In genomic region chr5:151775025-151775606, GRCh38 we compare ENCODE assay signal across 10 cellular contexts. TPM values are rescaled to one million over a fixed set of nuclear protein-coding genes. Genes with fewer than 3 reads are reported as not detected.
DNase-seq lines count a peak whose midpoint lies in the region; TF ChIP-seq lines count a peak whose summit lies in the region.
"Had no signal": no experiment of that assay in that cellular context is flagged by ENCODE, and none has a peak within 500 bp of the region (broad histone marks: within the 10 kb centered on the region; RNA-seq: fewer than 3 reads in every experiment).

No MANE protein-coding gene starts in this region.

- H3K4me1 Mint-ChIP-seq in T-helper 2 cell treated with Interferon-gamma antibody and Interleukin-4, amounts not matched to agents 5 μg/mL and 100 μg/mL, for 36 hours (ENCODE audit: low read depth), result peaks cover 51% of the 10 kb centered on the region
- H3K4me1 Mint-ChIP-seq in endodermal cell, result peaks cover 61% of the 10 kb centered on the region

- no peaks in the 10 kb centered on the region for H3K9me3 ChIP-seq in endodermal cell (ENCODE audit: control insufficient read depth, low read length)
- no peaks in the 10 kb centered on the region for H3K9me3 ChIP-seq in sigmoid colon

- H3K27ac ChIP-seq in endodermal cell (ENCODE audit: low read depth, low read length) (no peak overlapping the region), sigmoid colon (peak overlapping the region in 3 of 4 donors; percentile 92 to 98 (median 95))

- no peak for DNase-seq in T-helper 2 cell treated with Interferon-gamma antibody and Interleukin-4, amounts not matched to agents 5 μg/mL and 100 μg/mL, for 36 hours (ENCODE audit: low spot score)
- DNase-seq in T-helper 2 cell (no peak), NCI-H82 treated with DMSO at 0.1 percent for 48 hours (lab: John Stamatoyannopoulos, UW; ENCODE audit: unreplicated experiment) (peak; percentile 46), endodermal cell (no peak), sigmoid colon (no peak), NCI-H187 treated with DMSO at 0.1 percent for 48 hours (lab: John Stamatoyannopoulos, UW) (no peak), anterior cingulate cortex (lab: John Stamatoyannopoulos, UW) (no peak), SIG-M5 (lab: John Stamatoyannopoulos, UW) (no peak)
- DNase-seq: GOT3, SHP77 treated with DMSO at 0.1 percent for 48 hours had no signal

- H3K27me3 ChIP-seq in endodermal cell (ENCODE audit: control insufficient read depth, insufficient read depth, low read length, poor library complexity, severe bottlenecking), result no peaks in the 10 kb centered on the region
- no peaks in the 10 kb centered on the region for H3K27me3 ChIP-seq in sigmoid colon

- 72% methylated on average over 3 of the region's 3 CpGs; no CpG with 5 or more reads in 1 of the 2 experiments for WGBS in endodermal cell (ENCODE audit: insufficient coverage in 1 of 2, insufficient read length in 1 of 2), 2 experiments
- WGBS in sigmoid colon, 2 donors, result 19 to 41% methylated on average over 3 of the region's 3 CpGs

- H3K4me3 Mint-ChIP-seq in T-helper 2 cell treated with Interferon-gamma antibody and Interleukin-4, amounts not matched to agents 5 μg/mL and 100 μg/mL, for 36 hours, result peak overlapping the region; percentile 90
- no peak overlapping the region for H3K4me3 Mint-ChIP-seq in endodermal cell

- peak overlapping the region; percentile 2 for H3K9ac ChIP-seq in endodermal cell (ENCODE audit: extremely low read depth, low read length, poor library complexity, severe bottlenecking)

- peaks cover 47% of the 10 kb centered on the region for H3K36me3 Mint-ChIP-seq in T-helper 2 cell treated with Interferon-gamma antibody and Interleukin-4, amounts not matched to agents 5 μg/mL and 100 μg/mL, for 36 hours (ENCODE audit: low read depth)
- H3K36me3 Mint-ChIP-seq in endodermal cell (ENCODE audit: low read depth), result peaks cover 27% of the 10 kb centered on the region

- TF ChIP-seq EP300 in sigmoid colon (IDR thresholded peaks at IDR 0.05), result no peak

- H3K4me1 ChIP-seq in endodermal cell (ENCODE audit: control insufficient read depth, insufficient read depth, low read length) (peaks cover 18% of the 10 kb centered on the region), sigmoid colon (peaks cover 0 to 67% (median 64%) of the 10 kb centered on the region in 4 donors)

- intact Hi-C loops in sigmoid colon (cut with DNase I), result no loop called here

- H3K4me3 ChIP-seq in endodermal cell (ENCODE audit: low read length) (peak overlapping the region; percentile 99), sigmoid colon (peak overlapping the region in 1 of 4 donors; percentile 84)

- peaks cover 28% of the 10 kb centered on the region for H3K36me3 ChIP-seq in endodermal cell (ENCODE audit: control insufficient read depth, insufficient read depth, low read length)
- H3K36me3 ChIP-seq in sigmoid colon, result peaks cover 0 to 4% (median 0%) of the 10 kb centered on the region in 4 donors

- H3K27me3 Mint-ChIP-seq in T-helper 2 cell treated with Interferon-gamma antibody and Interleukin-4, amounts not matched to agents 5 μg/mL and 100 μg/mL, for 36 hours (ENCODE audit: low read depth), result no peaks in the 10 kb centered on the region
- no peaks in the 10 kb centered on the region for H3K27me3 Mint-ChIP-seq in endodermal cell (ENCODE audit: insufficient read depth)

- H3K27ac Mint-ChIP-seq in T-helper 2 cell treated with Interferon-gamma antibody and Interleukin-4, amounts not matched to agents 5 μg/mL and 100 μg/mL, for 36 hours, result no peak overlapping the region
- H3K27ac Mint-ChIP-seq in endodermal cell, result peak overlapping the region; percentile 2

- TF ChIP-seq CTCF in endodermal cell (conservative IDR thresholded peaks at IDR 0.05) (no peak), sigmoid colon (IDR thresholded peaks at IDR 0.05) (no peak)

- TF ChIP-seq POLR2A in sigmoid colon (IDR thresholded peaks at IDR 0.05), result no peak

- no peaks in the 10 kb centered on the region for H3K9me3 Mint-ChIP-seq in T-helper 2 cell treated with Interferon-gamma antibody and Interleukin-4, amounts not matched to agents 5 μg/mL and 100 μg/mL, for 36 hours
- H3K9me3 Mint-ChIP-seq in endodermal cell, result no peaks in the 10 kb centered on the region

RNA-seq across cellular contexts. Expression of gene G3BP1, which starts 3.4 kb away (rescaled TPM):
- 100 to 1,000 TPM; 346 to 376 TPM for total RNA-seq in endodermal cell
- polyA plus RNA-seq in endodermal cell (2013, experiment 1 of 2), result 146 TPM
- polyA plus RNA-seq in endodermal cell (2013, experiment 2 of 2), result 146 TPM
- total RNA-seq in sigmoid colon, result 100 to 1,000 TPM in 1 of 4 donors, 10 to 100 TPM in 3; 68.5 to 158 (median 72.2) TPM
- 10 to 100 TPM; 16.8 to 41.4 (median 25.9) TPM for polyA plus RNA-seq in sigmoid colon

RNA-seq across cellular contexts. Expression of gene ATOX1, which starts 16.7 kb away (rescaled TPM):
- 100 to 1,000 TPM; 105 to 129 TPM for total RNA-seq in endodermal cell
- 102 TPM for polyA plus RNA-seq in endodermal cell (2013, experiment 1 of 2)
- 98.4 TPM for polyA plus RNA-seq in endodermal cell (2013, experiment 2 of 2)
- total RNA-seq in sigmoid colon, result 100 to 1,000 TPM in 1 of 4 donors, 10 to 100 TPM in 3; 62.0 to 130 (median 80.4) TPM
- polyA plus RNA-seq in sigmoid colon, result 100 to 1,000 TPM; 157 to 205 (median 162) TPM
